ENCODE assay signal across 30 cellular contexts in the genomic region with DNA sequence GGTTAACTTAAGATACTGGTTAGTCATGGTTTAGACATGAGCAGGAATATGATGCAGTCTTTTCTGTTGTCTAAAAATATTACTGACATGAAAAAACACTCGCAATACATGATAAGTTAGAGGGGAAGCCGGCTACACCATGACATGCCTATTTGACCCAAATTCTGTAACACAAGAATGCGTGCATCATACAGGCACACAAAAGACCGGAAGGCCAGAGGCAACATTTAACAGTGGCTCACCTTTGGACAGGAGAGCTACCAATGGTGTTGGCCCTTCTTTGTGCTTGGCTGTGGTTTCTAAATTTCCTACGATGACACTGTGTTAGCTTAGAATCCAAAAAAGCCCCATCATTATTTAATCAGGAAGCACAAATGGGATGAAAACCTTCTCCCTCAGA. TPM values are rescaled to one million over a fixed set of nuclear protein-coding genes. Genes with fewer than 3 reads are reported as not detected.
"Had no signal": no experiment of that assay in that cellular context is flagged by ENCODE, and none has a peak within 500 bp of the region (broad histone marks: within the 10 kb centered on the region; RNA-seq: fewer than 3 reads in every experiment).

No MANE protein-coding gene starts in this region.

- H3K4me1 ChIP-seq: colonic mucosa, foreskin keratinocyte, gastrocnemius medialis had no signal

- H3K9me3 Mint-ChIP-seq: activated B cell treated with CpG ODN at 0.5 μM for 24 hours; activated CD4-positive, alpha-beta memory T cell treated with anti-CD3 and anti-CD28 coated beads, Interleukin-2, amount 10 ng/mL, durations not matched to agents 7 days and 5 days; activated CD4-positive, alpha-beta T cell treated with anti-CD3 and anti-CD28 coated beads, Interleukin-2, amount 10 ng/mL, durations not matched to agents 7 days and 5 days; activated naive CD4-positive, alpha-beta T cell treated with anti-CD3 and anti-CD28 coated beads, Interleukin-2, amount 10 ng/mL, durations not matched to agents 7 days and 5 days; activated naive CD4-positive, alpha-beta T cell treated with anti-CD3 and anti-CD28 coated beads, Interleukin-2, amount 50 U/mL, for 72 hours; activated naive CD8-positive, alpha-beta T cell treated with anti-CD3 and anti-CD28 coated beads, Interleukin-2, amount 10 ng/mL, durations not matched to agents 7 days and 5 days; activated T-cell treated with anti-CD3 and anti-CD28 coated beads, Interleukin-2, amount 50 U/mL, for 24 hours; activated T-cell treated with anti-CD3 and anti-CD28 coated beads, Interleukin-2, amount 50 U/mL, for 72 hours; T-helper 2 cell treated with Interferon-gamma antibody and Interleukin-4, amounts not matched to agents 5 μg/mL and 100 μg/mL, for 36 hours had no signal

- H3K27me3 ChIP-seq: cardiac muscle cell, foreskin keratinocyte, gastrocnemius medialis had no signal

- H3K36me3 Mint-ChIP-seq: activated naive CD4-positive, alpha-beta T cell treated with anti-CD3 and anti-CD28 coated beads, Interleukin-2, amount 10 ng/mL, durations not matched to agents 7 days and 5 days; activated naive CD4-positive, alpha-beta T cell treated with anti-CD3 and anti-CD28 coated beads, Interleukin-2, amount 50 U/mL, for 72 hours; activated naive CD8-positive, alpha-beta T cell treated with anti-CD3 and anti-CD28 coated beads, Interleukin-2, amount 10 ng/mL, durations not matched to agents 7 days and 5 days had no signal

- H3K36me3 ChIP-seq: cardiac muscle cell, colonic mucosa, esophagus muscularis mucosa, gastrocnemius medialis had no signal

- ATAC-seq: activated CD4-positive, alpha-beta T cell treated with anti-CD3 and anti-CD28 coated beads for 36 hours; activated CD4-positive, CD25-positive, alpha-beta regulatory T cell treated with anti-CD3 and anti-CD28 coated beads, Interleukin-2, amount 50 U/mL, for 24 hours; activated naive CD4-positive, alpha-beta T cell treated with anti-CD3 and anti-CD28 coated beads, Interleukin-2, amount 50 U/mL, for 72 hours; activated T-cell treated with anti-CD3 and anti-CD28 coated beads, Interleukin-2, amount 50 U/mL, for 72 hours; foreskin keratinocyte; gastrocnemius medialis; T-helper 17 cell had no signal

- DNase-seq: activated B cell treated with CpG ODN at 0.5 μM for 24 hours; activated CD4-positive, alpha-beta memory T cell treated with anti-CD3 and anti-CD28 coated beads, Interleukin-2, amount 10 ng/mL, durations not matched to agents 7 days and 5 days; activated CD4-positive, alpha-beta T cell treated with anti-CD3 and anti-CD28 coated beads for 36 hours; activated CD4-positive, alpha-beta T cell treated with anti-CD3 and anti-CD28 coated beads, Interleukin-2, amount 10 ng/mL, durations not matched to agents 7 days and 5 days; activated CD4-positive, alpha-beta T cell treated with anti-CD3 and anti-CD28 coated beads, Interleukin-2, amount 50 U/mL, for 4 hours; activated CD8-positive, alpha-beta memory T cell treated with anti-CD3 and anti-CD28 coated beads, Interleukin-2, amount 50 U/mL, for 48 hours; activated gamma-delta T cell; activated naive CD4-positive, alpha-beta T cell; activated naive CD4-positive, alpha-beta T cell treated with anti-CD3 and anti-CD28 coated beads, Interleukin-2, amount 10 ng/mL, durations not matched to agents 7 days and 5 days; activated naive CD8-positive, alpha-beta T cell treated with anti-CD3 and anti-CD28 coated beads, Interleukin-2, amount 10 ng/mL, durations not matched to agents 7 days and 5 days; activated T-cell treated with anti-CD3 and anti-CD28 coated beads for 4 hours; activated T-cell treated with anti-CD3 and anti-CD28 coated beads, Interleukin-2, amount 50 U/mL, for 24 hours; activated T-cell treated with anti-CD3 and anti-CD28 coated beads, Interleukin-2, amount 50 U/mL, for 72 hours; central memory CD4-positive, alpha-beta T cell; cerebellar nuclear complex; colonic mucosa; effector CD8-positive, alpha-beta T cell; erythroblast; foreskin keratinocyte; gastrocnemius medialis; glutamatergic neuron; T-helper 1 cell; T-helper 17 cell; T1000; WERI-Rb-1 had no signal

- H3K27ac ChIP-seq: cardiac muscle cell, colonic mucosa, esophagus muscularis mucosa, foreskin keratinocyte, gastrocnemius medialis, WERI-Rb-1 had no signal

- H3K4me3 Mint-ChIP-seq: activated B cell treated with CpG ODN at 0.5 μM for 24 hours; activated CD4-positive, alpha-beta memory T cell treated with anti-CD3 and anti-CD28 coated beads, Interleukin-2, amount 10 ng/mL, durations not matched to agents 7 days and 5 days; activated CD4-positive, alpha-beta T cell treated with anti-CD3 and anti-CD28 coated beads for 36 hours; activated CD4-positive, alpha-beta T cell treated with anti-CD3 and anti-CD28 coated beads, Interleukin-2, amount 10 ng/mL, durations not matched to agents 7 days and 5 days; activated naive CD4-positive, alpha-beta T cell treated with anti-CD3 and anti-CD28 coated beads, Interleukin-2, amount 10 ng/mL, durations not matched to agents 7 days and 5 days; activated naive CD8-positive, alpha-beta T cell treated with anti-CD3 and anti-CD28 coated beads, Interleukin-2, amount 10 ng/mL, durations not matched to agents 7 days and 5 days; activated T-cell treated with anti-CD3 and anti-CD28 coated beads, Interleukin-2, amount 50 U/mL, for 24 hours; activated T-cell treated with anti-CD3 and anti-CD28 coated beads, Interleukin-2, amount 50 U/mL, for 72 hours; T-helper 17 cell; T-helper 2 cell treated with Interferon-gamma antibody and Interleukin-4, amounts not matched to agents 5 μg/mL and 100 μg/mL, for 36 hours had no signal

- H3K4me3 ChIP-seq: cardiac muscle cell, colonic mucosa, esophagus muscularis mucosa, gastrocnemius medialis had no signal

- H3K4me1 Mint-ChIP-seq: activated naive CD8-positive, alpha-beta T cell treated with anti-CD3 and anti-CD28 coated beads, Interleukin-2, amount 10 ng/mL, durations not matched to agents 7 days and 5 days had no signal

- H3K9me3 ChIP-seq: colonic mucosa, esophagus muscularis mucosa, gastrocnemius medialis had no signal

- H3K27ac Mint-ChIP-seq: activated B cell treated with CpG ODN at 0.5 μM for 24 hours; activated CD4-positive, alpha-beta memory T cell treated with anti-CD3 and anti-CD28 coated beads, Interleukin-2, amount 10 ng/mL, durations not matched to agents 7 days and 5 days; activated CD4-positive, alpha-beta T cell treated with anti-CD3 and anti-CD28 coated beads for 36 hours; activated CD4-positive, alpha-beta T cell treated with anti-CD3 and anti-CD28 coated beads, Interleukin-2, amount 10 ng/mL, durations not matched to agents 7 days and 5 days; activated naive CD4-positive, alpha-beta T cell treated with anti-CD3 and anti-CD28 coated beads, Interleukin-2, amount 10 ng/mL, durations not matched to agents 7 days and 5 days; activated naive CD4-positive, alpha-beta T cell treated with anti-CD3 and anti-CD28 coated beads, Interleukin-2, amount 50 U/mL, for 72 hours; activated naive CD8-positive, alpha-beta T cell treated with anti-CD3 and anti-CD28 coated beads, Interleukin-2, amount 10 ng/mL, durations not matched to agents 7 days and 5 days; activated T-cell treated with anti-CD3 and anti-CD28 coated beads, Interleukin-2, amount 50 U/mL, for 24 hours; activated T-cell treated with anti-CD3 and anti-CD28 coated beads, Interleukin-2, amount 50 U/mL, for 72 hours; T-helper 17 cell; T-helper 2 cell treated with Interferon-gamma antibody and Interleukin-4, amounts not matched to agents 5 μg/mL and 100 μg/mL, for 36 hours had no signal

RNA-seq across cellular contexts. Expression of gene PARD6G, which starts 4.1 kb away (rescaled TPM):
- total RNA-seq: activated B cell treated with CpG ODN at 0.5 μM for 24 hours; activated CD4-positive, alpha-beta T cell treated with anti-CD3 and anti-CD28 coated beads for 36 hours; activated T-cell treated with anti-CD3 and anti-CD28 coated beads, Interleukin-2, amount 50 U/mL, for 72 hours had no signal
